17 cellular contexts compared by ENCODE assay signal in the genomic region with DNA sequence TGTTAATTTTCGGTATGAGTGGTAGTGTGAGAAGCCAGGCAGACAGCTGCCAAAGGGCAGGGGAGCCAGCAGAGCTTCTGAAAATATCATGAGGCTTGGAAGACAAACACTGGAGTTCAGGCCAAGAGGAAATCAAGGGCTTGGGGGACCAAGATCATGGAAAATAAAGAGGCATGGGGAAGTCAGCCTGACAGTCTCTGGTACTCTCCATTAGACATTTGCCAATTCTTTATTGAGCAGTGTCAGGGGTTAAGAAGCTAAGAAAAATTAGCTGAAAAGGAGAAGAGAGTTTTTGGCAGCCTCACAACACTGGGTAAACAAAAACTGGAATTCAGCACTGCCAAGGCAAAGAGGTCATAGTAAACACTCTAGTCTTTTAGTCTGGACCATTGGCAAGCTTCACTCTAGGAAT.
DNase-seq lines count a peak whose midpoint lies in the region; ATAC-seq and TF ChIP-seq lines count a peak whose summit lies in the region.
"Had no signal": no experiment of that assay in that cellular context is flagged by ENCODE, and none has a peak within 500 bp of the region (broad histone marks: within the 10 kb centered on the region; RNA-seq: fewer than 3 reads in every experiment).

No MANE protein-coding gene starts in this region.

- H3K9me3 Mint-ChIP-seq in activated naive CD8-positive, alpha-beta T cell treated with anti-CD3 and anti-CD28 coated beads for 36 hours = peaks cover 1% of the 10 kb centered on the region

- H3K4me1 ChIP-seq in lower lobe of right lung (peaks cover 9% of the 10 kb centered on the region), tibial artery (peaks cover 0 to 43% (median 13%) of the 10 kb centered on the region in 4 donors)

- H3K36me3 ChIP-seq in lower lobe of right lung = no peaks in the 10 kb centered on the region
- H3K36me3 ChIP-seq in tibial artery = no peaks in the 10 kb centered on the region
- H3K36me3 ChIP-seq: cardiac muscle cell had no signal

- H3K27ac ChIP-seq in lower lobe of right lung (no peak overlapping the region), tibial artery (peak overlapping the region; percentile 13 to 34)
- H3K27ac ChIP-seq: 22Rv1, cardiac muscle cell had no signal

- no peaks in the 10 kb centered on the region for H3K4me1 Mint-ChIP-seq in activated naive CD8-positive, alpha-beta T cell treated with anti-CD3 and anti-CD28 coated beads for 36 hours
- H3K4me1 Mint-ChIP-seq: CD4-positive, CD25-positive, alpha-beta regulatory T cell; naive thymus-derived CD4-positive, alpha-beta T cell had no signal

- no peaks in the 10 kb centered on the region for H3K36me3 Mint-ChIP-seq in activated naive CD8-positive, alpha-beta T cell treated with anti-CD3 and anti-CD28 coated beads for 36 hours
- H3K36me3 Mint-ChIP-seq: activated naive CD8-positive, alpha-beta T cell; CD4-positive, CD25-positive, alpha-beta regulatory T cell; naive thymus-derived CD4-positive, alpha-beta T cell had no signal

- ATAC-seq in lower lobe of right lung = peak; percentile 79 to 81
- ATAC-seq in GM21576 (IDR thresholded peaks at IDR 0.05; ENCODE audit: unreplicated experiment) = no peak
- ATAC-seq: naive thymus-derived CD4-positive, alpha-beta T cell had no signal

- H3K4me3 Mint-ChIP-seq in activated naive CD8-positive, alpha-beta T cell treated with anti-CD3 and anti-CD28 coated beads for 36 hours = no peak overlapping the region
- H3K4me3 Mint-ChIP-seq: activated naive CD8-positive, alpha-beta T cell; CD4-positive, CD25-positive, alpha-beta regulatory T cell; naive thymus-derived CD4-positive, alpha-beta T cell had no signal

- H3K4me3 ChIP-seq in lower lobe of right lung = no peak overlapping the region
- H3K4me3 ChIP-seq in tibial artery = no peak overlapping the region
- H3K4me3 ChIP-seq: cardiac muscle cell had no signal

- intact Hi-C loops in lower lobe of right lung (cut with DNase I) = no loop called here
- intact Hi-C loops in tibial artery (cut with DNase I; ENCODE audit: low total_unique reads) = no loop called here

- H3K27me3 ChIP-seq in lower lobe of right lung (ENCODE audit: low read depth) = no peaks in the 10 kb centered on the region
- H3K27me3 ChIP-seq in tibial artery = no peaks in the 10 kb centered on the region
- H3K27me3 ChIP-seq: cardiac muscle cell had no signal

- DNase-seq in DMS153 treated with DMSO at 0.1 percent for 48 hours (lab: John Stamatoyannopoulos, UW; ENCODE audit: unreplicated experiment) (peak; percentile 24), DMS153 (lab: John Stamatoyannopoulos, UW) (no peak), cerebellum (ENCODE audit: low spot score) (peak; percentile 73), lower lobe of right lung (no peak), tibial artery (peak; percentile 42 to 73), cortex of kidney (lab: John Stamatoyannopoulos, UW) (no peak)
- no peak for DNase-seq in activated naive CD8-positive, alpha-beta T cell treated with anti-CD3 and anti-CD28 coated beads for 36 hours
- DNase-seq: activated CD4-positive, alpha-beta T cell treated with anti-CD3 and anti-CD28 coated beads for 1 hour; activated CD8-positive, alpha-beta memory T cell treated with anti-CD3 and anti-CD28 coated beads, Interleukin-2, amount 50 U/mL, for 48 hours; CD4-positive, CD25-positive, alpha-beta regulatory T cell; naive thymus-derived CD4-positive, alpha-beta T cell; stimulated activated CD4-positive, alpha-beta T cell treated with anti-CD3 and anti-CD28 coated beads, Interleukin-1b, Interleukin-23, amount 100 ng/mL, for 48 hours; T-helper 2 cell had no signal

- H3K9me3 ChIP-seq in lower lobe of right lung = no peaks in the 10 kb centered on the region
- no peaks in the 10 kb centered on the region for H3K9me3 ChIP-seq in tibial artery

- no peak for TF ChIP-seq CTCF in lower lobe of right lung (IDR thresholded peaks at IDR 0.05)
- TF ChIP-seq CTCF in tibial artery (IDR thresholded peaks at IDR 0.05) = no peak

- no peak overlapping the region for H3K27ac Mint-ChIP-seq in activated naive CD8-positive, alpha-beta T cell treated with anti-CD3 and anti-CD28 coated beads for 36 hours
- H3K27ac Mint-ChIP-seq: activated naive CD8-positive, alpha-beta T cell; CD4-positive, CD25-positive, alpha-beta regulatory T cell; naive thymus-derived CD4-positive, alpha-beta T cell had no signal

- no peaks in the 10 kb centered on the region for H3K27me3 Mint-ChIP-seq in activated naive CD8-positive, alpha-beta T cell treated with anti-CD3 and anti-CD28 coated beads for 36 hours
- H3K27me3 Mint-ChIP-seq: activated naive CD8-positive, alpha-beta T cell; CD4-positive, CD25-positive, alpha-beta regulatory T cell had no signal

Comparison
In these comparisons a context has a peak if more than half of its experiments do, and no peak if none do; other contexts are left out.
1. DNase-seq: peak in DMS153 treated with DMSO at 0.1 percent for 48 hours (single experiment), cerebellum (single experiment) and tibial artery (2 of 2); none in DMS153 (single experiment), lower lobe of right lung (single experiment), cortex of kidney (single experiment) and activated naive CD8-positive, alpha-beta T cell treated with anti-CD3 and anti-CD28 coated beads for 36 hours (single experiment).